ENCODE assay signal across 17 cellular contexts in the genomic region with DNA sequence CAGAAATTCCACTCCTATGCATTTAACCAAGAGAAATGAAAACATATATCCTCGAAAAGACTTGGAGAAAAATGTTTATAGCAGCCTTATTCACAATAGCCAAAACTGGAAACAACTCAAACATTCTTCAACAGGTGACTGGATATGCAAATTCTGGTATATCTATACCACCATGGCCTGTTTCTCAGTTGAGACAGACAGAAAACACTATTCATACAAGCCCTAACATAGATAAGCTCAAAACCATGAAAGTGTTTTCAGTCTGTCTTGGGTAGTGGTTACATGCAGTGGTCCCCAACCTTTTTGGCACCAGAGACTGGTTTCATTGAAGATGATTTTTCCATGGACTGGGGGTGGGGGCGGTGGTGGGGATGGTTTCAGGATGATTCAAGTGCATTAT.
DNase-seq lines count a peak whose midpoint lies in the region; ATAC-seq, FAIRE-seq and TF ChIP-seq lines count a peak whose summit lies in the region.
"Had no signal": no experiment of that assay in that cellular context is flagged by ENCODE, and none has a peak within 500 bp of the region (broad histone marks: within the 10 kb centered on the region; RNA-seq: fewer than 3 reads in every experiment).

No MANE protein-coding gene starts in this region.

- no peak overlapping the region for H3K4me3 ChIP-seq in Peyer's patch
- H3K4me3 ChIP-seq: right lobe of liver had no signal

- peak; percentile 65 for ATAC-seq in GM21723 (IDR thresholded peaks at IDR 0.05; ENCODE audit: unreplicated experiment)
- ATAC-seq in HG03066 (IDR thresholded peaks at IDR 0.05; ENCODE audit: low read depth, unreplicated experiment): peak; percentile 62
- ATAC-seq in stimulated activated naive CD8-positive, alpha-beta T cell treated with anti-CD3 and anti-CD28 coated beads, Interleukin-15, amount 100 ng/mL, for 72 hours: peak; percentile 66
- ATAC-seq: right lobe of liver had no signal

- peaks cover 9% of the 10 kb centered on the region for H3K27me3 Mint-ChIP-seq in stimulated activated naive CD8-positive, alpha-beta T cell treated with anti-CD3 and anti-CD28 coated beads, Interleukin-15, amount 100 ng/mL, for 72 hours
- H3K27me3 Mint-ChIP-seq: type B pancreatic cell had no signal

- no peak overlapping the region for H3K4me3 Mint-ChIP-seq in stimulated activated naive CD8-positive, alpha-beta T cell treated with anti-CD3 and anti-CD28 coated beads, Interleukin-15, amount 100 ng/mL, for 72 hours
- H3K4me3 Mint-ChIP-seq: activated CD4-positive, alpha-beta memory T cell treated with anti-CD3 and anti-CD28 coated beads for 36 hours; CD4-positive, alpha-beta T cell; type B pancreatic cell had no signal

- intact Hi-C loops in posterior vena cava (cut with DNase I): no loop called here

- no peak overlapping the region for H3K27ac Mint-ChIP-seq in stimulated activated naive CD8-positive, alpha-beta T cell treated with anti-CD3 and anti-CD28 coated beads, Interleukin-15, amount 100 ng/mL, for 72 hours
- H3K27ac Mint-ChIP-seq: activated CD4-positive, alpha-beta memory T cell treated with anti-CD3 and anti-CD28 coated beads for 36 hours; CD4-positive, alpha-beta T cell; type B pancreatic cell had no signal

- no peaks in the 10 kb centered on the region for H3K27me3 ChIP-seq in Peyer's patch
- H3K27me3 ChIP-seq: right lobe of liver had no signal

- no peak for FAIRE-seq in HTR-8/SVneo (lab: Jason Lieb, UNC)
- FAIRE-seq: endometrium had no signal

- peak; percentile 17 to 35 for DNase-seq in activated T-cell treated with anti-CD3 and anti-CD28 coated beads, Interleukin-2, amount 50 U/mL, for 48 hours
- DNase-seq in activated T-cell treated with anti-CD3 and anti-CD28 coated beads for 4 hours (no peak), Peyer's patch (no peak), posterior vena cava (ENCODE audit: low spot score) (no peak), HTR-8/SVneo (ENCODE audit: insufficient read length, low spot score) (no peak)
- DNase-seq in stimulated activated naive CD8-positive, alpha-beta T cell treated with anti-CD3 and anti-CD28 coated beads, Interleukin-15, amount 100 ng/mL, for 72 hours: no peak
- DNase-seq: activated CD4-positive, alpha-beta memory T cell treated with anti-CD3 and anti-CD28 coated beads for 36 hours; anterior cingulate cortex; CD4-positive, alpha-beta T cell; NCI-H187; NCI-H524; nucleus accumbens; right lobe of liver had no signal

- H3K9me3 ChIP-seq in Peyer's patch: no peaks in the 10 kb centered on the region
- H3K9me3 ChIP-seq: right lobe of liver had no signal

- TF ChIP-seq POLR2A in Peyer's patch (IDR thresholded peaks at IDR 0.05): no peak

- no peaks in the 10 kb centered on the region for H3K9me3 Mint-ChIP-seq in stimulated activated naive CD8-positive, alpha-beta T cell treated with anti-CD3 and anti-CD28 coated beads, Interleukin-15, amount 100 ng/mL, for 72 hours
- H3K9me3 Mint-ChIP-seq: activated CD4-positive, alpha-beta memory T cell treated with anti-CD3 and anti-CD28 coated beads for 36 hours; CD4-positive, alpha-beta T cell; type B pancreatic cell had no signal

- no peaks in the 10 kb centered on the region for H3K4me1 Mint-ChIP-seq in stimulated activated naive CD8-positive, alpha-beta T cell treated with anti-CD3 and anti-CD28 coated beads, Interleukin-15, amount 100 ng/mL, for 72 hours

- no peaks in the 10 kb centered on the region for H3K4me1 ChIP-seq in Peyer's patch
- H3K4me1 ChIP-seq: right lobe of liver had no signal

- no peak for TF ChIP-seq CTCF in Peyer's patch (IDR thresholded peaks at IDR 0.05)

- H3K27ac ChIP-seq in Peyer's patch: no peak overlapping the region
- H3K27ac ChIP-seq: right lobe of liver had no signal

- no peaks in the 10 kb centered on the region for H3K36me3 ChIP-seq in Peyer's patch
- H3K36me3 ChIP-seq: right lobe of liver had no signal

Comparison
In these comparisons a context has a peak if more than half of its experiments do, and no peak if none do; other contexts are left out.
1. DNase-seq: peak in activated T-cell treated with anti-CD3 and anti-CD28 coated beads, Interleukin-2, amount 50 U/mL, for 48 hours (2 of 2); none in activated T-cell treated with anti-CD3 and anti-CD28 coated beads for 4 hours (single experiment), stimulated activated naive CD8-positive, alpha-beta T cell treated with anti-CD3 and anti-CD28 coated beads, Interleukin-15, amount 100 ng/mL, for 72 hours (0 of 2), Peyer's patch (0 of 3), posterior vena cava (single experiment) and HTR-8/SVneo (single experiment).
2. Peak in every context shown above with its lines, with median percentiles within 50 percentile points of each other: ATAC-seq.